In the genomic region with DNA sequence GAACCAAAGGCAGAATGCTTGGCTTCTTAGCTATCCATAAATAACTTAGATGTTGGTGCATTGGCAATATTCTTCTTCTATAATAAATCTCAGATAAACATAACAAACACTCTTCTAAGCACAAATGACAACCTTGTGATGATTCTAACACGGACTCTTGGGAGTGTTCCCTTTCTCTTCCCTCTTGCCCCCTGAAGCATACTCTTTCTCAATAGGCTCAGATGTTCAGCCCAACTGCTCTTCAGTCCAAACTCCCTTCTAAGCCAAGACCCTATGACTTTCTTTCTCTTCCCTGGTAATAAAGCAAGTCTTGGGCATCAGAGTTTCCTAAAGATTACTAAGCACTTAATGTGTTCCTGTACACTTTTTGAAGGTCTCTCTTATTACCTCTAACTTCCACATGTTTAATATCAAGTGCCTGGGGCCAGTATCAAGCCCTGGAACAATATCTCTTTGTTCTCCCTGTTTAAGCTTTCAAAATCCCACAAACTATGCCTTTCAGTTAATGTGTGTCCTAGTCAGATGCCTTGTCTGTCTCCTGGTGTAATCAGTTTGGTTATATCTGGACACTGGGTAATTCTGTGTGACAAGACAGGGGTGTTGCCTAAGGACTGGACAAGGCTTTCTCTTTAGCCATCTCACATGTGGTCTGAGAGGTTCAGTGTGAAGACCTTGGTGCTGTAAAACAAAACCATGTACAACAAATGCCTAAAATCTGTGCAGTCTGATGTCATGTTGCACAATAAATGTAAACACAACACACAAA, we compare ENCODE assay signal across 16 cellular contexts.
DNase-seq lines count a peak whose midpoint lies in the region; ATAC-seq and TF ChIP-seq lines count a peak whose summit lies in the region.
"Had no signal": no experiment of that assay in that cellular context is flagged by ENCODE, and none has a peak within 500 bp of the region (broad histone marks: within the 10 kb centered on the region; RNA-seq: fewer than 3 reads in every experiment).

No MANE protein-coding gene starts in this region.

- H3K9me3 Mint-ChIP-seq in T-cell, result peaks cover 0 to 7% (median 0%) of the 10 kb centered on the region in 3 donors
- H3K9me3 Mint-ChIP-seq: central memory CD8-positive, alpha-beta T cell had no signal

- peaks cover 3% of the 10 kb centered on the region for H3K36me3 Mint-ChIP-seq in T-cell
- H3K36me3 Mint-ChIP-seq: naive thymus-derived CD8-positive, alpha-beta T cell had no signal

- peak overlapping the region; percentile 26 for H3K27ac ChIP-seq in foreskin keratinocyte

- no peaks in the 10 kb centered on the region for H3K27me3 Mint-ChIP-seq in T-cell
- H3K27me3 Mint-ChIP-seq: central memory CD8-positive, alpha-beta T cell had no signal

- peaks cover 29% of the 10 kb centered on the region for H3K4me1 ChIP-seq in foreskin keratinocyte

- CTCF ChIA-PET in T-cell (lab: Charles Lee), result no interaction called here

- no peak overlapping the region for H3K27ac Mint-ChIP-seq in T-cell
- H3K27ac Mint-ChIP-seq: naive thymus-derived CD8-positive, alpha-beta T cell had no signal

- POLR2A ChIA-PET in T-cell (lab: Charles Lee), result no interaction called here

- TF ChIP-seq CTCF in foreskin keratinocyte (conservative IDR thresholded peaks at IDR 0.05), result no peak

- H3K27me3 ChIP-seq in foreskin keratinocyte, result no peaks in the 10 kb centered on the region

- H3K4me1 Mint-ChIP-seq in T-cell, result peaks cover 0 to 8% (median under 1%) of the 10 kb centered on the region in 3 donors

- DNase-seq in H4 (ENCODE audit: low spot score), result peak; percentile 14
- DNase-seq in RPMI7951 (ENCODE audit: low read depth), result peak; percentile 71
- DNase-seq in foreskin keratinocyte, result peak in 1 of 2 donors; percentile 66
- DNase-seq in superior temporal gyrus (ENCODE audit: extremely low spot score), result peak; percentile 28
- no peak for DNase-seq in activated effector memory CD4-positive, alpha-beta T cell treated with Interleukin-2 at 50 U/mL for 16 hours
- DNase-seq in DMS 273 (lab: John Stamatoyannopoulos, UW; ENCODE audit: unreplicated experiment), result no peak
- DNase-seq in T-cell, result no peak
- DNase-seq: activated CD4-positive, alpha-beta T cell treated with anti-CD3 and anti-CD28 coated beads, Interleukin-2, amount 50 U/mL, for 48 hours; C1 segment of cervical spinal cord; DMS79; effector memory CD8-positive, alpha-beta T cell; naive thymus-derived CD8-positive, alpha-beta T cell; NCI-H1930; NCI-H524; retina had no signal

- H3K4me3 Mint-ChIP-seq in T-cell, result no peak overlapping the region
- H3K4me3 Mint-ChIP-seq: central memory CD8-positive, alpha-beta T cell; effector memory CD8-positive, alpha-beta T cell; naive thymus-derived CD8-positive, alpha-beta T cell had no signal

- ATAC-seq in foreskin keratinocyte (peak; percentile 42), T-cell (replicated peaks in 1 of 4) (no peak)
- ATAC-seq: effector memory CD8-positive, alpha-beta T cell; naive thymus-derived CD8-positive, alpha-beta T cell had no signal

Comparison
In these comparisons a context has a peak if more than half of its experiments do, and no peak if none do; other contexts are left out.
1. DNase-seq: peak in H4 (single experiment), RPMI7951 (single experiment) and superior temporal gyrus (single experiment); none in activated effector memory CD4-positive, alpha-beta T cell treated with Interleukin-2 at 50 U/mL for 16 hours (single experiment), DMS 273 (single experiment) and T-cell (0 of 34).